In the genomic region with DNA sequence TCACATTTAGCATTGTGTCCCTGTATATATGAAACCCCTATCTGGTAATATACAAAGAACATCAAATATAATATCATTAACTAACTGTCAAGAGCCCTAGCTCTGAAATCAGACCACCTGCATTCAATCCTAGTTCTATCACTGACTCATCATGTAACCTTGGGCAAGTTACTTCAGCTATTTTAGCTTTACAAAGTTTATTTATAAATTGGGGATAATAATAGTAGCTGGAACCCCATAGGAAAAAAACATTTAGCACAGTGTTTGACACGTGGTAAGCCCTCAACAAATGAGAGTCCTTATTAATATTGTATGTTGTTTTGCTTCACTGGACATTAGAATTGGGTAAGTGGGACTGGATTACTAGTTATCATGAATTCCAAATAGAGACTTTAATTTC, we compare ENCODE assay signal across 1 cellular context.
TF ChIP-seq lines count a peak whose summit lies in the region.

No MANE protein-coding gene starts in this region.

TF ChIP-seq in A549, 52 proteins besides CTCF, POLR2A, EP300 and RAD21 (continued from another document):
- TF ChIP-seq, protein P1, sequence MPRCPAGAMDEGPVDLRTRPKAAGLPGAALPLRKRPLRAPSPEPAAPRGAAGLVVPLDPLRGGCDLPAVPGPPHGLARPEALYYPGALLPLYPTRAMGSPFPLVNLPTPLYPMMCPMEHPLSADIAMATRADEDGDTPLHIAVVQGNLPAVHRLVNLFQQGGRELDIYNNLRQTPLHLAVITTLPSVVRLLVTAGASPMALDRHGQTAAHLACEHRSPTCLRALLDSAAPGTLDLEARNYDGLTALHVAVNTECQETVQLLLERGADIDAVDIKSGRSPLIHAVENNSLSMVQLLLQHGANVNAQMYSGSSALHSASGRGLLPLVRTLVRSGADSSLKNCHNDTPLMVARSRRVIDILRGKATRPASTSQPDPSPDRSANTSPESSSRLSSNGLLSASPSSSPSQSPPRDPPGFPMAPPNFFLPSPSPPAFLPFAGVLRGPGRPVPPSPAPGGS (IDR thresholded peaks at IDR 0.05), result no peak
- TF ChIP-seq BHLHE40 (IDR thresholded peaks at IDR 0.05; ENCODE audit: low read depth, low read length) (no peak), TP53 (CRISPR knock-in tag; IDR thresholded peaks at IDR 0.05) (no peak), RCOR1 (IDR thresholded peaks at IDR 0.05; ENCODE audit: low read depth, low read length) (no peak), HOXB5 (CRISPR knock-in tag; IDR thresholded peaks at IDR 0.05) (no peak), KDM5A (IDR thresholded peaks at IDR 0.05) (no peak)
- TF ChIP-seq, protein P2, sequence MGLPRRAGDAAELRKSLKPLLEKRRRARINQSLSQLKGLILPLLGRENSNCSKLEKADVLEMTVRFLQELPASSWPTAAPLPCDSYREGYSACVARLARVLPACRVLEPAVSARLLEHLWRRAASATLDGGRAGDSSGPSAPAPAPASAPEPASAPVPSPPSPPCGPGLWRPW (IDR thresholded peaks at IDR 0.05), result no peak
TF ChIP-seq in A549: peak in this region for 0.
